Comparison of ENCODE assay signal across 1 cellular context in genomic region chr1:228210684-228211083, GRCh38.
TF ChIP-seq lines count a peak whose summit lies in the region.

No MANE protein-coding gene starts in this region.

TF ChIP-seq in A549, 52 proteins besides CTCF, POLR2A, EP300 and RAD21:
- TF ChIP-seq MAFK (IDR thresholded peaks at IDR 0.05; ENCODE audit: partially characterized antibody) (no peak), ELK1 (IDR thresholded peaks at IDR 0.05; ENCODE audit: low read depth, low read length) (no peak), CEBPB (IDR thresholded peaks at IDR 0.05) (no peak), MAZ (IDR thresholded peaks at IDR 0.05; ENCODE audit: borderline replicate concordance, low read depth, low read length) (no peak), HOXA7 (CRISPR knock-in tag; IDR thresholded peaks at IDR 0.05) (no peak), HOXB5 (CRISPR knock-in tag; IDR thresholded peaks at IDR 0.05) (no peak), HMGXB4 (CRISPR knock-in tag; IDR thresholded peaks at IDR 0.05; ENCODE audit: borderline replicate concordance) (no peak), RCOR1 (IDR thresholded peaks at IDR 0.05; ENCODE audit: low read depth, low read length) (no peak), ZSCAN20 (CRISPR knock-in tag; IDR thresholded peaks at IDR 0.05) (no peak), HOXB13 (CRISPR knock-in tag; IDR thresholded peaks at IDR 0.05; ENCODE audit: low read depth) (no peak)
- TF ChIP-seq, protein P1, sequence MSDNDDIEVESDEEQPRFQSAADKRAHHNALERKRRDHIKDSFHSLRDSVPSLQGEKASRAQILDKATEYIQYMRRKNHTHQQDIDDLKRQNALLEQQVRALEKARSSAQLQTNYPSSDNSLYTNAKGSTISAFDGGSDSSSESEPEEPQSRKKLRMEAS (IDR thresholded peaks at IDR 0.05), result no peak
